1 cellular context compared by ENCODE assay signal in the genomic region with DNA sequence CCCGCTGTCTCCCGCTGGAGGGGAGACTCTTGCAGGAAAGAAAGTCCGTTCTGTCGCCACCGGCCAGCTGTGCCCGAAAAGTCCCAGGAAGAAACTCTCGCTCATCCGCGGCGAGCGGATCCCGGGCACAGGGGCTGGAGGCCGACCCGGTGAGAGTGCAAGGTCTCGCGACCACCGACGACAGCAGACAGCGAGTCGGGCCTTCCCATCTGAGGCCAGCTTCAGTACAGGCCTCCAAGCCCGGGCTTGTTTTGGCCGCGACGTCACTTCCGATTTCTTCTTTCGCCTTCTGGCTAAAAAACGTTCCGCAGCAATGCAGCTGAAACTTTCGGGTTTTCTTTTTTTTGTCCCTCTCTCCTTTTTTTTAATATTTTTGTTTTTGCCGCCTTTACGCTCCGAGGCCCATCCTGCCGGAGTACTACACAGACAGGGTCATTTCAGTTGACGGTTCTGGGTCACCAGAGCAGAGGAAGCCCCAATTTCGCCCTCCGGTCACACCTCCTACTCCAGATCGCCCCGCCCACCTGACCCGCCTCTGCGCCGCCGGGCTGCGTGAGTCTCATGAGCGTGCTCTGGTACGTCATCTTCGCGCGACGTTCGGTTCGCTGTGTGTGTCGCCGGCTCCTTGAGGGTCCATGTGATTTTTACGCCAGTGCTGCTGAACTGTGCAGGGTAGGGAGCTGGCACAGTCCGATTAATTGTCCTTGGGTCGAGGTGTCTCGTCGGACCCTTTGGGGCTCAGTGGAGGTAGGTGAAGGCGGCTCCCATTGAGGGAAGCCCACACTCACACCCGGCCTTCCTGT.
A peak's percentile ranks its signal among the peaks of the same experiment; 100 is the strongest.
TF ChIP-seq lines count a peak whose summit lies in the region.

A gene with protein sequence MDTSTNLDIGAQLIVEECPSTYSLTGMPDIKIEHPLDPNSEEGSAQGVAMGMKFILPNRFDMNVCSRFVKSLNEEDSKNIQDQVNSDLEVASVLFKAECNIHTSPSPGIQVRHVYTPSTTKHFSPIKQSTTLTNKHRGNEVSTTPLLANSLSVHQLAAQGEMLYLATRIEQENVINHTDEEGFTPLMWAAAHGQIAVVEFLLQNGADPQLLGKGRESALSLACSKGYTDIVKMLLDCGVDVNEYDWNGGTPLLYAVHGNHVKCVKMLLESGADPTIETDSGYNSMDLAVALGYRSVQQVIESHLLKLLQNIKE (minus strand): TSS at position 474 of the 803 bp plus-strand sequence. CDS start 2,758 bp downstream, outside the sequence.
A gene with protein sequence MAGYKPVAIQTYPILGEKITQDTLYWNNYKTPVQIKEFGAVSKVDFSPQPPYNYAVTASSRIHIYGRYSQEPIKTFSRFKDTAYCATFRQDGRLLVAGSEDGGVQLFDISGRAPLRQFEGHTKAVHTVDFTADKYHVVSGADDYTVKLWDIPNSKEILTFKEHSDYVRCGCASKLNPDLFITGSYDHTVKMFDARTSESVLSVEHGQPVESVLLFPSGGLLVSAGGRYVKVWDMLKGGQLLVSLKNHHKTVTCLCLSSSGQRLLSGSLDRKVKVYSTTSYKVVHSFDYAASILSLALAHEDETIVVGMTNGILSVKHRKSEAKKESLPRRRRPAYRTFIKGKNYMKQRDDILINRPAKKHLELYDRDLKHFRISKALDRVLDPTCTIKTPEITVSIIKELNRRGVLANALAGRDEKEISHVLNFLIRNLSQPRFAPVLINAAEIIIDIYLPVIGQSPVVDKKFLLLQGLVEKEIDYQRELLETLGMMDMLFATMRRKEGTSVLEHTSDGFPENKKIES (plus strand): TSS at position 578 of the 803 bp plus-strand sequence. CDS start 1,602 bp downstream, outside the sequence.

TF ChIP-seq in HEK293, 187 proteins besides CTCF, POLR2A, EP300 and RAD21 (continued from another document and continues in another):
- TF ChIP-seq, protein P1, sequence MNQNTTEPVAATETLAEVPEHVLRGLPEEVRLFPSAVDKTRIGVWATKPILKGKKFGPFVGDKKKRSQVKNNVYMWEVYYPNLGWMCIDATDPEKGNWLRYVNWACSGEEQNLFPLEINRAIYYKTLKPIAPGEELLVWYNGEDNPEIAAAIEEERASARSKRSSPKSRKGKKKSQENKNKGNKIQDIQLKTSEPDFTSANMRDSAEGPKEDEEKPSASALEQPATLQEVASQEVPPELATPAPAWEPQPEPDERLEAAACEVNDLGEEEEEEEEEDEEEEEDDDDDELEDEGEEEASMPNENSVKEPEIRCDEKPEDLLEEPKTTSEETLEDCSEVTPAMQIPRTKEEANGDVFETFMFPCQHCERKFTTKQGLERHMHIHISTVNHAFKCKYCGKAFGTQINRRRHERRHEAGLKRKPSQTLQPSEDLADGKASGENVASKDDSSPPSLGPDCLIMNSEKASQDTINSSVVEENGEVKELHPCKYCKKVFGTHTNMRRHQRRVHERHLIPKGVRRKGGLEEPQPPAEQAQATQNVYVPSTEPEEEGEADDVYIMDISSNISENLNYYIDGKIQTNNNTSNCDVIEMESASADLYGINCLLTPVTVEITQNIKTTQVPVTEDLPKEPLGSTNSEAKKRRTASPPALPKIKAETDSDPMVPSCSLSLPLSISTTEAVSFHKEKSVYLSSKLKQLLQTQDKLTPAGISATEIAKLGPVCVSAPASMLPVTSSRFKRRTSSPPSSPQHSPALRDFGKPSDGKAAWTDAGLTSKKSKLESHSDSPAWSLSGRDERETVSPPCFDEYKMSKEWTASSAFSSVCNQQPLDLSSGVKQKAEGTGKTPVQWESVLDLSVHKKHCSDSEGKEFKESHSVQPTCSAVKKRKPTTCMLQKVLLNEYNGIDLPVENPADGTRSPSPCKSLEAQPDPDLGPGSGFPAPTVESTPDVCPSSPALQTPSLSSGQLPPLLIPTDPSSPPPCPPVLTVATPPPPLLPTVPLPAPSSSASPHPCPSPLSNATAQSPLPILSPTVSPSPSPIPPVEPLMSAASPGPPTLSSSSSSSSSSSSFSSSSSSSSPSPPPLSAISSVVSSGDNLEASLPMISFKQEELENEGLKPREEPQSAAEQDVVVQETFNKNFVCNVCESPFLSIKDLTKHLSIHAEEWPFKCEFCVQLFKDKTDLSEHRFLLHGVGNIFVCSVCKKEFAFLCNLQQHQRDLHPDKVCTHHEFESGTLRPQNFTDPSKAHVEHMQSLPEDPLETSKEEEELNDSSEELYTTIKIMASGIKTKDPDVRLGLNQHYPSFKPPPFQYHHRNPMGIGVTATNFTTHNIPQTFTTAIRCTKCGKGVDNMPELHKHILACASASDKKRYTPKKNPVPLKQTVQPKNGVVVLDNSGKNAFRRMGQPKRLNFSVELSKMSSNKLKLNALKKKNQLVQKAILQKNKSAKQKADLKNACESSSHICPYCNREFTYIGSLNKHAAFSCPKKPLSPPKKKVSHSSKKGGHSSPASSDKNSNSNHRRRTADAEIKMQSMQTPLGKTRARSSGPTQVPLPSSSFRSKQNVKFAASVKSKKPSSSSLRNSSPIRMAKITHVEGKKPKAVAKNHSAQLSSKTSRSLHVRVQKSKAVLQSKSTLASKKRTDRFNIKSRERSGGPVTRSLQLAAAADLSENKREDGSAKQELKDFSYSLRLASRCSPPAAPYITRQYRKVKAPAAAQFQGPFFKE (tag by site-specific recombination; IDR thresholded peaks at IDR 0.05; ENCODE audit: borderline replicate concordance): no peak
- TF ChIP-seq ZNF121 (tag by site-specific recombination; IDR thresholded peaks at IDR 0.05) (no peak), MEIS1 (CRISPR knock-in tag; IDR thresholded peaks at IDR 0.05; ENCODE audit: borderline replicate concordance) (no peak), ZNF600 (tag by site-specific recombination; IDR thresholded peaks at IDR 0.05) (peak; percentile 98), SP3 (tag by site-specific recombination; IDR thresholded peaks at IDR 0.05) (peak; percentile 93), ZNF311 (tag by site-specific recombination; IDR thresholded peaks at IDR 0.05; ENCODE audit: borderline replicate concordance) (no peak), TCF7L2 (IDR thresholded peaks at IDR 0.05; ENCODE audit: borderline replicate concordance, low read depth, low read length) (no peak), ZBTB17 (tag by site-specific recombination; IDR thresholded peaks at IDR 0.05) (peak; percentile 98), HOXC10 (CRISPR knock-in tag; IDR thresholded peaks at IDR 0.05) (no peak), ZBTB8A (tag by site-specific recombination; IDR thresholded peaks at IDR 0.05) (peak; percentile 92), ZNF558 (tag by site-specific recombination; IDR thresholded peaks at IDR 0.05) (0 out of 2 replicates have a peak, but pooled peaks have one; percentile 15), ZNF221 (tag by site-specific recombination; IDR thresholded peaks at IDR 0.05; ENCODE audit: borderline replicate concordance) (no peak), ZNF792 (tag by site-specific recombination; IDR thresholded peaks at IDR 0.05) (no peak), ZNF837 (tag by site-specific recombination; IDR thresholded peaks at IDR 0.05) (no peak), ZNF394 (tag by site-specific recombination; IDR thresholded peaks at IDR 0.05; ENCODE audit: borderline replicate concordance) (peak; percentile 30; the same call in 1 of the 2 replicates), ZNF707 (tag by site-specific recombination; IDR thresholded peaks at IDR 0.05) (no peak), GLIS1 (tag by site-specific recombination; IDR thresholded peaks at IDR 0.05) (peak; percentile 63), ZNF10 (tag by site-specific recombination; IDR thresholded peaks at IDR 0.05) (peak; percentile 93), ZIC2 (tag by site-specific recombination; IDR thresholded peaks at IDR 0.05) (no peak), ZNF202 (tag by site-specific recombination; IDR thresholded peaks at IDR 0.05; ENCODE audit: borderline replicate concordance) (no peak), RBAK (tag by site-specific recombination; IDR thresholded peaks at IDR 0.05) (no peak), ZNF274 (IDR thresholded peaks at IDR 0.05; ENCODE audit: low read length) (no peak), ZNF274 (tag by site-specific recombination; IDR thresholded peaks at IDR 0.05; ENCODE audit: borderline replicate concordance) (no peak), ZNF239 (tag by site-specific recombination; IDR thresholded peaks at IDR 0.05) (no peak), ZNF768 (tag by site-specific recombination; IDR thresholded peaks at IDR 0.05) (no peak), ZEB2 (tag by site-specific recombination; IDR thresholded peaks at IDR 0.05) (peak; percentile 71), ZNF391 (tag by site-specific recombination; IDR thresholded peaks at IDR 0.05; ENCODE audit: borderline replicate concordance, low read depth) (no peak), ZNF37A (tag by site-specific recombination; IDR thresholded peaks at IDR 0.05) (no peak), MYNN (tag by site-specific recombination; IDR thresholded peaks at IDR 0.05; ENCODE audit: borderline replicate concordance) (no peak), ZBTB20 (tag by site-specific recombination; IDR thresholded peaks at IDR 0.05) (0 out of 2 replicates have a peak, but pooled peaks have one; percentile 8), SCRT2 (tag by site-specific recombination; IDR thresholded peaks at IDR 0.05) (peak; percentile 90), ZNF785 (tag by site-specific recombination; IDR thresholded peaks at IDR 0.05) (no peak), SP7 (tag by site-specific recombination; IDR thresholded peaks at IDR 0.05) (peak; percentile 64), ZNF335 (tag by site-specific recombination; conservative IDR thresholded peaks at IDR 0.05) (peak; percentile 98), ZNF324 (tag by site-specific recombination; IDR thresholded peaks at IDR 0.05) (no peak), ZNF777 (tag by site-specific recombination; IDR thresholded peaks at IDR 0.05; ENCODE audit: borderline replicate concordance) (no peak), ZNF114 (tag by site-specific recombination; IDR thresholded peaks at IDR 0.05) (no peak), GFI1B (tag by site-specific recombination; IDR thresholded peaks at IDR 0.05) (no peak)
- TF ChIP-seq, protein P2, sequence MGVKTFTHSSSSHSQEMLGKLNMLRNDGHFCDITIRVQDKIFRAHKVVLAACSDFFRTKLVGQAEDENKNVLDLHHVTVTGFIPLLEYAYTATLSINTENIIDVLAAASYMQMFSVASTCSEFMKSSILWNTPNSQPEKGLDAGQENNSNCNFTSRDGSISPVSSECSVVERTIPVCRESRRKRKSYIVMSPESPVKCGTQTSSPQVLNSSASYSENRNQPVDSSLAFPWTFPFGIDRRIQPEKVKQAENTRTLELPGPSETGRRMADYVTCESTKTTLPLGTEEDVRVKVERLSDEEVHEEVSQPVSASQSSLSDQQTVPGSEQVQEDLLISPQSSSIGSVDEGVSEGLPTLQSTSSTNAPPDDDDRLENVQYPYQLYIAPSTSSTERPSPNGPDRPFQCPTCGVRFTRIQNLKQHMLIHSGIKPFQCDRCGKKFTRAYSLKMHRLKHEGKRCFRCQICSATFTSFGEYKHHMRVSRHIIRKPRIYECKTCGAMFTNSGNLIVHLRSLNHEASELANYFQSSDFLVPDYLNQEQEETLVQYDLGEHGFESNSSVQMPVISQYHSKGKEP (tag by site-specific recombination; IDR thresholded peaks at IDR 0.05): no peak
- TF ChIP-seq, protein P3, sequence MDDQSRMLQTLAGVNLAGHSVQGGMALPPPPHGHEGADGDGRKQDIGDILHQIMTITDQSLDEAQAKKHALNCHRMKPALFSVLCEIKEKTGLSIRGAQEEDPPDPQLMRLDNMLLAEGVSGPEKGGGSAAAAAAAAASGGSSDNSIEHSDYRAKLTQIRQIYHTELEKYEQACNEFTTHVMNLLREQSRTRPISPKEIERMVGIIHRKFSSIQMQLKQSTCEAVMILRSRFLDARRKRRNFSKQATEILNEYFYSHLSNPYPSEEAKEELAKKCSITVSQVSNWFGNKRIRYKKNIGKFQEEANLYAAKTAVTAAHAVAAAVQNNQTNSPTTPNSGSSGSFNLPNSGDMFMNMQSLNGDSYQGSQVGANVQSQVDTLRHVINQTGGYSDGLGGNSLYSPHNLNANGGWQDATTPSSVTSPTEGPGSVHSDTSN (CRISPR knock-in tag; IDR thresholded peaks at IDR 0.05): peak; percentile 28; the same call in 1 of the 2 replicates
- TF ChIP-seq, protein P4, sequence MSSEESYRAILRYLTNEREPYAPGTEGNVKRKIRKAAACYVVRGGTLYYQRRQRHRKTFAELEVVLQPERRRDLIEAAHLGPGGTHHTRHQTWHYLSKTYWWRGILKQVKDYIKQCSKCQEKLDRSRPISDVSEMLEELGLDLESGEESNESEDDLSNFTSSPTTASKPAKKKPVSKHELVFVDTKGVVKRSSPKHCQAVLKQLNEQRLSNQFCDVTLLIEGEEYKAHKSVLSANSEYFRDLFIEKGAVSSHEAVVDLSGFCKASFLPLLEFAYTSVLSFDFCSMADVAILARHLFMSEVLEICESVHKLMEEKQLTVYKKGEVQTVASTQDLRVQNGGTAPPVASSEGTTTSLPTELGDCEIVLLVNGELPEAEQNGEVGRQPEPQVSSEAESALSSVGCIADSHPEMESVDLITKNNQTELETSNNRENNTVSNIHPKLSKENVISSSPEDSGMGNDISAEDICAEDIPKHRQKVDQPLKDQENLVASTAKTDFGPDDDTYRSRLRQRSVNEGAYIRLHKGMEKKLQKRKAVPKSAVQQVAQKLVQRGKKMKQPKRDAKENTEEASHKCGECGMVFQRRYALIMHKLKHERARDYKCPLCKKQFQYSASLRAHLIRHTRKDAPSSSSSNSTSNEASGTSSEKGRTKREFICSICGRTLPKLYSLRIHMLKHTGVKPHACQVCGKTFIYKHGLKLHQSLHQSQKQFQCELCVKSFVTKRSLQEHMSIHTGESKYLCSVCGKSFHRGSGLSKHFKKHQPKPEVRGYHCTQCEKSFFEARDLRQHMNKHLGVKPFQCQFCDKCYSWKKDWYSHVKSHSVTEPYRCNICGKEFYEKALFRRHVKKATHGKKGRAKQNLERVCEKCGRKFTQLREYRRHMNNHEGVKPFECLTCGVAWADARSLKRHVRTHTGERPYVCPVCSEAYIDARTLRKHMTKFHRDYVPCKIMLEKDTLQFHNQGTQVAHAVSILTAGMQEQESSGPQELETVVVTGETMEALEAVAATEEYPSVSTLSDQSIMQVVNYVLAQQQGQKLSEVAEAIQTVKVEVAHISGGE (tag by site-specific recombination; conservative IDR thresholded peaks at IDR 0.05; ENCODE audit: low read depth): peak; percentile 81
- TF ChIP-seq, protein P5, sequence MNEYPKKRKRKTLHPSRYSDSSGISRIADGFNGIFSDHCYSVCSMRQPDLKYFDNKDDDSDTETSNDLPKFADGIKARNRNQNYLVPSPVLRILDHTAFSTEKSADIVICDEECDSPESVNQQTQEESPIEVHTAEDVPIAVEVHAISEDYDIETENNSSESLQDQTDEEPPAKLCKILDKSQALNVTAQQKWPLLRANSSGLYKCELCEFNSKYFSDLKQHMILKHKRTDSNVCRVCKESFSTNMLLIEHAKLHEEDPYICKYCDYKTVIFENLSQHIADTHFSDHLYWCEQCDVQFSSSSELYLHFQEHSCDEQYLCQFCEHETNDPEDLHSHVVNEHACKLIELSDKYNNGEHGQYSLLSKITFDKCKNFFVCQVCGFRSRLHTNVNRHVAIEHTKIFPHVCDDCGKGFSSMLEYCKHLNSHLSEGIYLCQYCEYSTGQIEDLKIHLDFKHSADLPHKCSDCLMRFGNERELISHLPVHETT (tag by site-specific recombination; IDR thresholded peaks at IDR 0.05): peak; percentile 42; the same call in 1 of the 2 replicates
- TF ChIP-seq, protein P6, sequence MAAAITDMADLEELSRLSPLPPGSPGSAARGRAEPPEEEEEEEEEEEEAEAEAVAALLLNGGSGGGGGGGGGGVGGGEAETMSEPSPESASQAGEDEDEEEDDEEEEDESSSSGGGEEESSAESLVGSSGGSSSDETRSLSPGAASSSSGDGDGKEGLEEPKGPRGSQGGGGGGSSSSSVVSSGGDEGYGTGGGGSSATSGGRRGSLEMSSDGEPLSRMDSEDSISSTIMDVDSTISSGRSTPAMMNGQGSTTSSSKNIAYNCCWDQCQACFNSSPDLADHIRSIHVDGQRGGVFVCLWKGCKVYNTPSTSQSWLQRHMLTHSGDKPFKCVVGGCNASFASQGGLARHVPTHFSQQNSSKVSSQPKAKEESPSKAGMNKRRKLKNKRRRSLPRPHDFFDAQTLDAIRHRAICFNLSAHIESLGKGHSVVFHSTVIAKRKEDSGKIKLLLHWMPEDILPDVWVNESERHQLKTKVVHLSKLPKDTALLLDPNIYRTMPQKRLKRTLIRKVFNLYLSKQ (tag by site-specific recombination; IDR thresholded peaks at IDR 0.05; ENCODE audit: borderline replicate concordance): no peak
